8 cellular contexts compared by ENCODE assay signal in genomic region chr4:987689-988513, GRCh38. TPM values are rescaled to one million over a fixed set of nuclear protein-coding genes. Genes with fewer than 3 reads are reported as not detected.
DNase-seq lines count a peak whose midpoint lies in the region; ATAC-seq, FAIRE-seq and TF ChIP-seq lines count a peak whose summit lies in the region.

No MANE protein-coding gene starts in this region.

- 63% methylated on average over 36 of the region's 36 CpGs for WGBS in esophagus, 2 donors
- 59 to 64% methylated on average over 35 to 36 of the region's 36 CpGs for WGBS in pancreas, 2 donors

- POLR2A ChIA-PET in CD8-positive, alpha-beta T cell (lab: Charles Lee): interaction anchor here (0.8 to 1.8 kb wide), 7 partner anchors 13 to 324 kb away, joined by 3 to 11 read pairs (median 3); partner anchors contain the start of genes GAK and TMEM175
- POLR2A ChIA-PET in RWPE1 (lab: Yijun Ruan, JAX; ENCODE audit: low non-redundant PET): interaction anchor here (0.5 kb wide), 1 partner anchor 1182 kb away, joined by 3 read pairs; no protein-coding TSS in a partner anchor

- no peaks in the 10 kb centered on the region for H3K27me3 ChIP-seq in CD8-positive, alpha-beta T cell (ENCODE audit: insufficient read depth, low read length)
- H3K27me3 ChIP-seq in esophagus (ENCODE audit: control insufficient read depth in 1 of 2, insufficient read depth in 2 of 2, low read length in 2 of 2): no peaks in the 10 kb centered on the region
- no peaks in the 10 kb centered on the region for H3K27me3 ChIP-seq in pancreas

- peaks cover 31% of the 10 kb centered on the region for H3K4me1 Mint-ChIP-seq in CD8-positive, alpha-beta T cell (ENCODE audit: low read depth)

- H3K36me3 Mint-ChIP-seq in CD8-positive, alpha-beta T cell: peaks cover 5% of the 10 kb centered on the region

- no peaks in the 10 kb centered on the region for H3K27me3 Mint-ChIP-seq in CD8-positive, alpha-beta T cell (ENCODE audit: low read depth)

- peaks cover 35% of the 10 kb centered on the region for H3K4me1 ChIP-seq in CD8-positive, alpha-beta T cell (ENCODE audit: insufficient read depth, low read length)
- H3K4me1 ChIP-seq in esophagus (ENCODE audit: control insufficient read depth in 2 of 2, insufficient read depth in 2 of 2, low read length in 1 of 2): peaks cover 7 to 22% of the 10 kb centered on the region in 2 donors
- H3K4me1 ChIP-seq in pancreas: peaks cover 15 to 27% (median 23%) of the 10 kb centered on the region in 3 donors

- no peak for FAIRE-seq in pancreas (lab: Jason Lieb, UNC)

- H3K4me3 Mint-ChIP-seq in CD8-positive, alpha-beta T cell: peak overlapping the region; percentile 78

- H3K9me3 ChIP-seq in CD8-positive, alpha-beta T cell (ENCODE audit: low read length): no peaks in the 10 kb centered on the region
- H3K9me3 ChIP-seq in esophagus (ENCODE audit: control insufficient read depth in 2 of 2, insufficient read depth in 1 of 2, low read depth in 1 of 2, low read length in 1 of 2) (no peaks in the 10 kb centered on the region), pancreas (no peaks in the 10 kb centered on the region)

- H3K9me3 Mint-ChIP-seq in CD8-positive, alpha-beta T cell: no peaks in the 10 kb centered on the region

- H3K36me3 ChIP-seq in CD8-positive, alpha-beta T cell (ENCODE audit: insufficient read depth, low read length): no peaks in the 10 kb centered on the region
- H3K36me3 ChIP-seq in esophagus (ENCODE audit: control insufficient read depth in 2 of 2, insufficient read depth in 2 of 2, low read length in 1 of 2): peaks cover 2 to 18% of the 10 kb centered on the region in 2 donors
- no peaks in the 10 kb centered on the region for H3K36me3 ChIP-seq in pancreas

- no peak for TF ChIP-seq CTCF in CD8-positive, alpha-beta T cell (IDR thresholded peaks at IDR 0.05)
- TF ChIP-seq CTCF in RWPE1 (conservative IDR thresholded peaks at IDR 0.05; ENCODE audit: low read depth) (no peak), pancreas (IDR thresholded peaks at IDR 0.05) (no peak)

- no peak overlapping the region for H3K27ac ChIP-seq in CD8-positive, alpha-beta T cell (ENCODE audit: low read depth, low read length)
- H3K27ac ChIP-seq in RWPE1 (peak overlapping the region; percentile 79), esophagus (ENCODE audit: low read depth in 2 of 2, low read length in 1 of 2) (no peak overlapping the region), pancreas (peak overlapping the region; percentile 36 to 72 (median 48)), caudate nucleus (ENCODE audit: low read depth, low read length) (no peak overlapping the region)

- intact Hi-C loops in CD8-positive, alpha-beta T cell (cut with DNase I, micrococcal nuclease): loop anchor here (1.0 to 5.0 kb wide), 13 partner anchors 15 to 743 kb away; partner anchors contain the start of genes DGKQ (in 2 of the 2), GAK (in 2 of the 2), TMEM175 (in 2 of the 2) and ATP5ME (in 1 of the 2)
- intact Hi-C loops in pancreas (cut with DNase I): no loop called here

- CTCF ChIA-PET in CD8-positive, alpha-beta T cell (lab: Charles Lee): interaction anchor here (0.6 to 3.2 kb wide), 13 partner anchors 10 to 248 kb away, joined by 3 to 44 read pairs (median 3); partner anchors contain the start of genes GAK and TMEM175
- CTCF ChIA-PET in RWPE1 (lab: Yijun Ruan, JAX): no interaction called here

- no peak for ATAC-seq in CD8-positive, alpha-beta T cell
- ATAC-seq in pancreas: no peak
- no peak for ATAC-seq in GM18909 (IDR thresholded peaks at IDR 0.05; ENCODE audit: poor library complexity, unreplicated experiment)

- peak overlapping the region; percentile 89 for H3K4me3 ChIP-seq in CD8-positive, alpha-beta T cell (ENCODE audit: low read depth, low read length)
- H3K4me3 ChIP-seq in esophagus (ENCODE audit: low read depth in 1 of 2, low read length in 2 of 2) (peak overlapping the region; percentile 69 to 70), pancreas (peak overlapping the region; percentile 48 to 82 (median 72))

- peak overlapping the region; percentile 10 for H3K27ac Mint-ChIP-seq in CD8-positive, alpha-beta T cell

- DNase-seq in CD8-positive, alpha-beta T cell: no peak
- DNase-seq in RWPE1 (ENCODE audit: low spot score) (no peak), pancreas (peak in 3 of 6 donors; percentile 19 to 80 (median 45)), NK-92 (lab: John Stamatoyannopoulos, UW; ENCODE audit: unreplicated experiment) (no peak), caudate nucleus (lab: John Stamatoyannopoulos, UW) (no peak), GOT3 (lab: John Stamatoyannopoulos, UW) (no peak)

RNA-seq across cellular contexts. Expression of gene IDUA, which starts 1.1 kb away (rescaled TPM):
- 10 to 100 TPM; 54.3 to 62.0 TPM for total RNA-seq in CD8-positive, alpha-beta T cell
- polyA plus RNA-seq in esophagus (10 to 100 TPM; 10.0 to 17.8 TPM), pancreas (10 to 100 TPM; 40.7 to 56.9 TPM)
- total RNA-seq in pancreas: 10 to 100 TPM; 17.6 to 33.7 (median 20.2) TPM

RNA-seq across cellular contexts. Expression of gene SLC26A1, which starts 5.3 kb away (rescaled TPM):
- under 1 TPM; 0.31 to 0.35 TPM for total RNA-seq in CD8-positive, alpha-beta T cell
- polyA plus RNA-seq in esophagus: under 1 TPM; 0.09 to 0.49 TPM
- 1 to 10 TPM in 2 of 6 donors, under 1 TPM in 4; 0.28 to 1.7 (median 0.66) TPM for total RNA-seq in pancreas
- polyA plus RNA-seq in pancreas: 1 to 10 TPM in 1 of 2 donors, under 1 TPM in 1; 0.45 to 1.6 TPM

RNA-seq across cellular contexts. Expression of gene DGKQ, which starts 14.5 kb away (rescaled TPM):
- total RNA-seq in CD8-positive, alpha-beta T cell: 10 to 100 TPM; 28.2 to 29.7 TPM
- 1 to 10 TPM; 6.8 to 8.0 TPM for polyA plus RNA-seq in esophagus
- 10 to 100 TPM in 1 of 6 donors, 1 to 10 TPM in 5; 5.7 to 11.3 (median 7.4) TPM for total RNA-seq in pancreas
- 10 to 100 TPM in 1 of 2 donors, 1 to 10 TPM in 1; 10.0 to 11.7 TPM for polyA plus RNA-seq in pancreas

RNA-seq across cellular contexts. Expression of gene FGFRL1, which starts 23.5 kb away (rescaled TPM):
- 10 to 100 TPM; 26.3 to 30.2 TPM for total RNA-seq in CD8-positive, alpha-beta T cell
- polyA plus RNA-seq in esophagus (1 to 10 TPM; 2.3 to 3.4 TPM), pancreas (10 to 100 TPM; 15.4 to 42.8 TPM)
- 10 to 100 TPM; 25.1 to 41.4 (median 31.1) TPM for total RNA-seq in pancreas

RNA-seq across cellular contexts. Expression of gene TMEM175, which starts 55.6 kb away (rescaled TPM):
- 10 to 100 TPM; 44.9 to 47.2 TPM for total RNA-seq in CD8-positive, alpha-beta T cell
- polyA plus RNA-seq in esophagus: 10 to 100 TPM; 16.6 to 32.2 TPM
- 10 to 100 TPM; 10.0 to 20.2 (median 14.7) TPM for total RNA-seq in pancreas
- 10 to 100 TPM; 77.8 to 96.6 TPM for polyA plus RNA-seq in pancreas

Comparison
In these comparisons a context has a peak if more than half of its experiments do, and no peak if none do; other contexts are left out.
1. H3K27ac ChIP-seq: peak in RWPE1 (single experiment) and pancreas (4 of 4); none in CD8-positive, alpha-beta T cell (single experiment), esophagus (0 of 2) and caudate nucleus (single experiment).
2. intact Hi-C loops: an anchor here in CD8-positive, alpha-beta T cell (1.0 to 5.0 kb wide); none called in pancreas.
3. Peak in every context shown above with its lines, with median percentiles within 50 percentile points of each other: H3K4me3 ChIP-seq.